ENCODE assay signal across 8 cellular contexts in genomic region chr14:88323086-88323519, GRCh38. TPM values are rescaled to one million over a fixed set of nuclear protein-coding genes. Genes with fewer than 3 reads are reported as not detected.
DNase-seq lines count a peak whose midpoint lies in the region; ATAC-seq, FAIRE-seq and TF ChIP-seq lines count a peak whose summit lies in the region.

KCNK10 (minus strand) TSS chr14:88323269; CDS start chr14:88322798, 471 bp downstream.

- H3K4me3 ChIP-seq in GM08714 (ENCODE audit: low read length) (peak within 1 kb of the TSS; percentile 50; the same call in 1 of the 2 replicates), Karpas-422 (ENCODE audit: low read length) (peak within 1 kb of the TSS; percentile 56; the same call in 1 of the 2 replicates), endothelial cell of umbilical vein (replicated peaks in 1 of 3; ENCODE audit: insufficient read depth in 1 of 3, low read depth in 1 of 3, low read length in 3 of 3) (peak within 1 kb of the TSS in 2 of 3 experiments; percentile 3 to 15), retinal pigment epithelial cell (ENCODE audit: low read length) (peak within 1 kb of the TSS; percentile 32)

- dilution Hi-C loops in endothelial cell of umbilical vein (cut with MboI; ENCODE audit: extremely low pct_ligation_motif_present, low sequenced_read_pairs): no loop called here

- CTCF ChIA-PET in endothelial cell of umbilical vein (lab: Charles Lee): no interaction called here

- DNase-seq in Karpas-422 (no peak), endothelial cell of umbilical vein (ENCODE audit: low read depth, low spot score) (no peak), retinal pigment epithelial cell (ENCODE audit: low read depth) (no peak), SW 1271 (lab: John Stamatoyannopoulos, UW) (no peak), midbrain (lab: John Stamatoyannopoulos, UW) (no peak), HuH-7.5 (ENCODE audit: low spot score) (no peak)

- POLR2A ChIA-PET in endothelial cell of umbilical vein (lab: Charles Lee): no interaction called here

- TF ChIP-seq POLR2A in endothelial cell of umbilical vein (IDR thresholded peaks at IDR 0.05; ENCODE audit: low read depth, low read length): no peak

- H3K36me3 ChIP-seq in Karpas-422 (ENCODE audit: insufficient read depth, low read length) (no peaks in the 10 kb centered on the region), endothelial cell of umbilical vein (ENCODE audit: control insufficient read depth in 2 of 2, extremely low read depth in 1 of 2, insufficient read depth in 2 of 2, low read length in 2 of 2) (no peaks in the 10 kb centered on the region)

- H3K9me3 ChIP-seq in Karpas-422 (ENCODE audit: low read length) (no peaks in the 10 kb centered on the region), endothelial cell of umbilical vein (replicated peaks; ENCODE audit: control insufficient read depth, insufficient read depth, low read length) (no peaks in the 10 kb centered on the region)

- TF ChIP-seq CTCF in endothelial cell of umbilical vein (IDR thresholded peaks at IDR 0.05; ENCODE audit: extremely low read depth in 1 of 2, insufficient read depth in 1 of 2, low read depth in 1 of 2, low read length in 2 of 2) (no peak), retinal pigment epithelial cell (conservative IDR thresholded peaks at IDR 0.05; ENCODE audit: low read depth, low read length) (no peak)

- H3K79me2 ChIP-seq in Karpas-422 (ENCODE audit: low read length) (no peaks in the 10 kb centered on the region), endothelial cell of umbilical vein (ENCODE audit: control insufficient read depth, insufficient read depth, low read length) (no peaks in the 10 kb centered on the region)

- H3K4me1 ChIP-seq in Karpas-422 (ENCODE audit: low read length): peaks cover 9% of the 10 kb centered on the region
- no peaks in the 10 kb centered on the region for H3K4me1 ChIP-seq in endothelial cell of umbilical vein (ENCODE audit: control insufficient read depth, extremely low read depth, insufficient read depth, low read length)

- BruUV-seq in endothelial cell of umbilical vein (replicated peaks; lab: Mats Ljungman, UMichigan): no TSS peak

- H3K9me1 ChIP-seq in endothelial cell of umbilical vein (replicated peaks; ENCODE audit: control insufficient read depth, extremely low read depth, insufficient read depth, low read length): no peaks in the 10 kb centered on the region

- intact Hi-C loops in endothelial cell of umbilical vein (cut with micrococcal nuclease): no loop called here

- peak within 1 kb of the TSS; percentile 58 for H3K9ac ChIP-seq in Karpas-422 (ENCODE audit: low read length)
- H3K9ac ChIP-seq in endothelial cell of umbilical vein (replicated peaks; ENCODE audit: extremely low read depth, insufficient read depth, low read length): no peak within 1 kb of the TSS

- FAIRE-seq in endothelial cell of umbilical vein (lab: Jason Lieb, UNC): no peak

- H3K9me2 ChIP-seq in Karpas-422 (replicated peaks; ENCODE audit: insufficient read depth, low read length): no peaks in the 10 kb centered on the region

- ATAC-seq in GM21447 (IDR thresholded peaks at IDR 0.05; ENCODE audit: unreplicated experiment): peak; percentile 23

- H3K4me2 ChIP-seq in Karpas-422 (ENCODE audit: low read depth, low read length, poor library complexity, severe bottlenecking): peak within 1 kb of the TSS; percentile 72
- H3K4me2 ChIP-seq in endothelial cell of umbilical vein (ENCODE audit: insufficient read depth, low read length): peak within 1 kb of the TSS; percentile 47

- peak within 1 kb of the TSS; percentile 80 for H2AFZ ChIP-seq in Karpas-422 (ENCODE audit: low read length)
- H2AFZ ChIP-seq in endothelial cell of umbilical vein (ENCODE audit: low read depth, low read length): peak within 1 kb of the TSS; percentile 29

- H4K20me1 ChIP-seq in Karpas-422 (ENCODE audit: insufficient read depth, low read depth, low read length) (0 out of 2 replicates have a peak, but pooled peaks cover 3% of the 10 kb centered on the region), endothelial cell of umbilical vein (replicated peaks; ENCODE audit: control insufficient read depth, extremely low read depth, insufficient read depth, low read length) (no peaks in the 10 kb centered on the region)

- H3K27me3 ChIP-seq in Karpas-422 (ENCODE audit: low read length) (peaks cover 2% of the 10 kb centered on the region; the same call in 1 of the 2 replicates), endothelial cell of umbilical vein (ENCODE audit: control insufficient read depth in 2 of 2, insufficient read depth in 2 of 2, low read length in 2 of 2) (peaks cover 50 to 63% of the 10 kb centered on the region in 2 experiments)

- H3K27ac ChIP-seq in Karpas-422 (ENCODE audit: low read length) (no peak within 1 kb of the TSS), endothelial cell of umbilical vein (ENCODE audit: insufficient read depth, low read depth, low read length) (no peak within 1 kb of the TSS)

TF ChIP-seq in endothelial cell of umbilical vein, 7 proteins besides CTCF, POLR2A, EP300 and RAD21:
- TF ChIP-seq EZH2 (IDR thresholded peaks at IDR 0.05; ENCODE audit: borderline replicate concordance, low read depth, low read length, severe bottlenecking) (peak; percentile 38), GATA2 (IDR thresholded peaks at IDR 0.05; ENCODE audit: insufficient read depth, insufficient read length, low read depth, low read length) (no peak)

RNA-seq across cellular contexts. Expression of gene KCNK10, which starts in this region (rescaled TPM):
- 0.07 and 0.76 TPM in 2 replicates for total RNA-seq in Karpas-422 (2014; rRNA removed; shearing (Covaris generic); ENCODE audit: low replicate concordance)
- not detected in 2 replicates for total RNA-seq in endothelial cell of umbilical vein
- polyA plus RNA-seq in endothelial cell of umbilical vein: not detected in 2 replicates
- polyA plus RNA-seq in endothelial cell of umbilical vein (2011; cell fraction: cytosol; rRNA removed): not detected in 2 replicates
- not detected in 2 replicates for polyA plus RNA-seq in endothelial cell of umbilical vein (2011; cell fraction: nucleus; rRNA removed)
- not detected in 2 replicates for polyA plus RNA-seq in endothelial cell of umbilical vein (2012)
- polyA minus RNA-seq in endothelial cell of umbilical vein: not detected in 2 replicates
- not detected for polyA minus RNA-seq in endothelial cell of umbilical vein (2011; cell fraction: cytosol; rRNA and poly(A)+ RNA removed)
- polyA minus RNA-seq in endothelial cell of umbilical vein (2011; cell fraction: nucleus; rRNA and poly(A)+ RNA removed): not detected in 2 replicates
